29 cellular contexts compared by ENCODE assay signal in genomic region chr1:152761609-152762213, GRCh38. TPM values are rescaled to one million over a fixed set of nuclear protein-coding genes. Genes with fewer than 3 reads are reported as not detected.
"Had no signal": no experiment of that assay in that cellular context is flagged by ENCODE, and none has a peak within 500 bp of the region (broad histone marks: within the 10 kb centered on the region; RNA-seq: fewer than 3 reads in every experiment).

No MANE protein-coding gene starts in this region.

- H3K27ac Mint-ChIP-seq: activated naive CD8-positive, alpha-beta T cell; activated T-cell treated with anti-CD3 and anti-CD28 coated beads, Interleukin-2, amount 50 U/mL, for 24 hours; activated T-helper 17 cell treated with anti-CD3 and anti-CD28 coated beads, Interleukin-2, amount 50 U/mL, for 72 hours; effector memory CD8-positive, alpha-beta T cell; natural killer cell treated with Interleukin-12 subunit alpha and Interleukin-12 subunit beta and Interleukin-15 and Interleukin-18, amount 100 ng/mL, for 72 hours; T-helper 2 cell treated with Interferon-gamma antibody and Interleukin-4, amounts not matched to agents 5 μg/mL and 100 μg/mL, for 36 hours; WTC11 had no signal

- H3K9me3 ChIP-seq: adrenal gland, ascending aorta, colonic mucosa, pancreas, psoas muscle, suprapubic skin, tibial nerve, uterus had no signal

- H3K36me3 Mint-ChIP-seq: activated naive CD8-positive, alpha-beta T cell; natural killer cell treated with Interleukin-12 subunit alpha and Interleukin-12 subunit beta and Interleukin-15 and Interleukin-18, amount 100 ng/mL, for 72 hours had no signal

- H3K27ac ChIP-seq: adrenal gland, ascending aorta, brain microvascular endothelial cell, colonic mucosa, pancreas, psoas muscle, skin epidermis, suprapubic skin, tibial nerve, uterus had no signal

- H3K27me3 ChIP-seq: adrenal gland, ascending aorta, brain microvascular endothelial cell, colonic mucosa, suprapubic skin, tibial nerve, uterus had no signal

- ATAC-seq: activated T-helper 17 cell treated with anti-CD3 and anti-CD28 coated beads, Interleukin-2, amount 50 U/mL, for 72 hours; effector memory CD8-positive, alpha-beta T cell; left ventricle myocardium superior; natural killer cell treated with Interleukin-12 subunit alpha and Interleukin-12 subunit beta and Interleukin-15 and Interleukin-18, amount 100 ng/mL, for 72 hours; pancreas; psoas muscle; stimulated activated naive CD8-positive, alpha-beta T cell treated with anti-CD3 and anti-CD28 coated beads, Interleukin-15, amount 100 ng/mL, for 72 hours; WTC11 had no signal

- H3K4me1 Mint-ChIP-seq: activated T-helper 17 cell treated with anti-CD3 and anti-CD28 coated beads, Interleukin-2, amount 50 U/mL, for 72 hours; stimulated activated naive CD8-positive, alpha-beta T cell treated with anti-CD3 and anti-CD28 coated beads, Interleukin-15, amount 100 ng/mL, for 72 hours; WTC11 had no signal

- DNase-seq: activated CD8-positive, alpha-beta memory T cell treated with anti-CD3 and anti-CD28 coated beads for 24 hours; activated CD8-positive, alpha-beta memory T cell treated with anti-CD3 and anti-CD28 coated beads, Interleukin-2, amount 50 U/mL, for 4 hours; activated T-cell treated with anti-CD3 and anti-CD28 coated beads, Interleukin-2, amount 50 U/mL, for 24 hours; adrenal gland; brain microvascular endothelial cell; colonic mucosa; effector memory CD8-positive, alpha-beta T cell; foreskin melanocyte; glutamatergic neuron; hippocampal formation; left ventricle myocardium superior; pancreas; psoas muscle; stimulated activated CD4-positive, alpha-beta T cell treated with anti-CD3 and anti-CD28 coated beads, Interleukin-1b, Interleukin-23, amount 100 ng/mL, for 48 hours; stimulated activated naive CD8-positive, alpha-beta T cell treated with anti-CD3 and anti-CD28 coated beads, Interleukin-15, amount 100 ng/mL, for 72 hours; uterus had no signal

- H3K36me3 ChIP-seq: adrenal gland, ascending aorta, brain microvascular endothelial cell, colonic mucosa, pancreas, suprapubic skin, tibial nerve, uterus had no signal

- H3K9me3 Mint-ChIP-seq: activated T-cell treated with anti-CD3 and anti-CD28 coated beads, Interleukin-2, amount 50 U/mL, for 24 hours; activated T-helper 17 cell treated with anti-CD3 and anti-CD28 coated beads, Interleukin-2, amount 50 U/mL, for 72 hours; effector memory CD8-positive, alpha-beta T cell; natural killer cell treated with Interleukin-12 subunit alpha and Interleukin-12 subunit beta and Interleukin-15 and Interleukin-18, amount 100 ng/mL, for 72 hours; stimulated activated naive CD8-positive, alpha-beta T cell treated with anti-CD3 and anti-CD28 coated beads, Interleukin-15, amount 100 ng/mL, for 72 hours; T-helper 2 cell treated with Interferon-gamma antibody and Interleukin-4, amounts not matched to agents 5 μg/mL and 100 μg/mL, for 36 hours had no signal

- H3K4me1 ChIP-seq: adrenal gland, ascending aorta, colonic mucosa, pancreas, psoas muscle, tibial nerve, uterus had no signal

- H3K4me3 Mint-ChIP-seq: activated naive CD8-positive, alpha-beta T cell; activated T-cell treated with anti-CD3 and anti-CD28 coated beads, Interleukin-2, amount 50 U/mL, for 24 hours; activated T-helper 17 cell treated with anti-CD3 and anti-CD28 coated beads, Interleukin-2, amount 50 U/mL, for 72 hours; effector memory CD8-positive, alpha-beta T cell; natural killer cell treated with Interleukin-12 subunit alpha and Interleukin-12 subunit beta and Interleukin-15 and Interleukin-18, amount 100 ng/mL, for 72 hours; stimulated activated naive CD8-positive, alpha-beta T cell treated with anti-CD3 and anti-CD28 coated beads, Interleukin-15, amount 100 ng/mL, for 72 hours; T-helper 2 cell treated with Interferon-gamma antibody and Interleukin-4, amounts not matched to agents 5 μg/mL and 100 μg/mL, for 36 hours; WTC11 had no signal

- FAIRE-seq: pancreas, TTC549 had no signal

- H3K4me3 ChIP-seq: adrenal gland, ascending aorta, colonic mucosa, dorsolateral prefrontal cortex, pancreas, psoas muscle, skin epidermis, suprapubic skin, tibial nerve, uterus had no signal

RNA-seq across cellular contexts. Expression of gene KPRP, which starts 3.9 kb away (rescaled TPM):
- total RNA-seq: activated T-helper 17 cell treated with anti-CD3 and anti-CD28 coated beads, Interleukin-2, amount 50 U/mL, for 72 hours; adrenal gland; ascending aorta; colonic mucosa; dorsolateral prefrontal cortex; fibroblast of lung; left ventricle myocardium superior; natural killer cell treated with Interleukin-12 subunit alpha and Interleukin-12 subunit beta and Interleukin-15 and Interleukin-18, amount 100 ng/mL, for 72 hours; pancreas; right cardiac atrium; tibial nerve; uterus; WTC11 had no signal
- polyA plus RNA-seq: adrenal gland, pancreas, psoas muscle, right cardiac atrium had no signal

RNA-seq across cellular contexts. Expression of gene LCE1F, which starts 13.2 kb away (rescaled TPM):
- total RNA-seq: activated T-helper 17 cell treated with anti-CD3 and anti-CD28 coated beads, Interleukin-2, amount 50 U/mL, for 72 hours; adrenal gland; ascending aorta; colonic mucosa; dorsolateral prefrontal cortex; fibroblast of lung; left ventricle myocardium superior; natural killer cell treated with Interleukin-12 subunit alpha and Interleukin-12 subunit beta and Interleukin-15 and Interleukin-18, amount 100 ng/mL, for 72 hours; pancreas; psoas muscle; right cardiac atrium; tibial nerve; uterus; WTC11 had no signal
- polyA plus RNA-seq: adrenal gland, fibroblast of lung, pancreas, psoas muscle, right cardiac atrium had no signal

RNA-seq across cellular contexts. Expression of gene LCE1E, which starts 24.3 kb away (rescaled TPM):
- total RNA-seq: activated T-helper 17 cell treated with anti-CD3 and anti-CD28 coated beads, Interleukin-2, amount 50 U/mL, for 72 hours; adrenal gland; ascending aorta; colonic mucosa; dorsolateral prefrontal cortex; fibroblast of lung; left ventricle myocardium superior; natural killer cell treated with Interleukin-12 subunit alpha and Interleukin-12 subunit beta and Interleukin-15 and Interleukin-18, amount 100 ng/mL, for 72 hours; pancreas; psoas muscle; right cardiac atrium; tibial nerve; uterus; WTC11 had no signal
- polyA plus RNA-seq: adrenal gland, pancreas, psoas muscle, right cardiac atrium had no signal

RNA-seq across cellular contexts. Expression of gene LCE1D, which starts 34.8 kb away (rescaled TPM):
- total RNA-seq: activated T-helper 17 cell treated with anti-CD3 and anti-CD28 coated beads, Interleukin-2, amount 50 U/mL, for 72 hours; adrenal gland; ascending aorta; colonic mucosa; dorsolateral prefrontal cortex; fibroblast of lung; left ventricle myocardium superior; natural killer cell treated with Interleukin-12 subunit alpha and Interleukin-12 subunit beta and Interleukin-15 and Interleukin-18, amount 100 ng/mL, for 72 hours; pancreas; psoas muscle; right cardiac atrium; tibial nerve; uterus; WTC11 had no signal
- polyA plus RNA-seq: adrenal gland, fibroblast of lung, pancreas, psoas muscle, right cardiac atrium had no signal

RNA-seq across cellular contexts. Expression of gene LCE1C, which starts 44.7 kb away (rescaled TPM):
- total RNA-seq: activated T-helper 17 cell treated with anti-CD3 and anti-CD28 coated beads, Interleukin-2, amount 50 U/mL, for 72 hours; adrenal gland; ascending aorta; colonic mucosa; dorsolateral prefrontal cortex; fibroblast of lung; left ventricle myocardium superior; natural killer cell treated with Interleukin-12 subunit alpha and Interleukin-12 subunit beta and Interleukin-15 and Interleukin-18, amount 100 ng/mL, for 72 hours; pancreas; psoas muscle; right cardiac atrium; tibial nerve; uterus; WTC11 had no signal
- polyA plus RNA-seq: adrenal gland, fibroblast of lung, pancreas, psoas muscle, right cardiac atrium had no signal
